15 cellular contexts compared by ENCODE assay signal in the genomic region with DNA sequence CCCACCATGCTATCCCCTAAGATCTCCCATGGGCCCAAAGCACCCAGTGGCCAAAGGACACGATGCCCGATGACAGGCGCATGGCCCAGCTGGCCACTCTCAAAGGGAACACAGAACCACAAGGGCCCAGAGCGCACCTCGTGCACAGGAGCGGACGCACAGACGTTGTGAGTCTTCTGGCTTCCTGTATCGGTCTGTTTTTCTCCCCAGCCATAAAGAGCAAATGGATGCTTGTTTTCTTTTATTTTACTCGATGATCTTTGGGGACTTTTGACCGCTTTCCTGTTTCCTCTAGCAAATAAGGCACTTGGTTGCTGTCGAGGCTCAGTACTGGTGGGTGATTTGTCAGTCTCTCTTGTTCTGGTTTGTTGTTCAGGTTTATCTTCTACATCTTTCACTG. TPM values are rescaled to one million over a fixed set of nuclear protein-coding genes. Genes with fewer than 3 reads are reported as not detected.
DNase-seq lines count a peak whose midpoint lies in the region; ATAC-seq and TF ChIP-seq lines count a peak whose summit lies in the region.
"Had no signal": no experiment of that assay in that cellular context is flagged by ENCODE, and none has a peak within 500 bp of the region (broad histone marks: within the 10 kb centered on the region; RNA-seq: fewer than 3 reads in every experiment).

No MANE protein-coding gene starts in this region.

- no peak overlapping the region for H4K91ac ChIP-seq in H9 (ENCODE audit: insufficient read length, low read depth, low read length)

- H3K27me3 ChIP-seq in H9 (ENCODE audit: insufficient read depth, low read length): no peaks in the 10 kb centered on the region
- H3K27me3 ChIP-seq in WERI-Rb-1 (ENCODE audit: insufficient read depth, low read depth, severe bottlenecking): no peaks in the 10 kb centered on the region

- H4K5ac ChIP-seq in H9 (ENCODE audit: insufficient read length, low read depth, low read length): no peak overlapping the region

- no peaks in the 10 kb centered on the region for H3K9me3 Mint-ChIP-seq in activated T-cell treated with anti-CD3 and anti-CD28 coated beads, Interleukin-2, amount 50 U/mL, for 24 hours
- no peaks in the 10 kb centered on the region for H3K9me3 Mint-ChIP-seq in activated T-cell treated with anti-CD3 and anti-CD28 coated beads, Interleukin-2, amount 50 U/mL, for 72 hours
- H3K9me3 Mint-ChIP-seq in H9: no peaks in the 10 kb centered on the region
- no peaks in the 10 kb centered on the region for H3K9me3 Mint-ChIP-seq in dendritic cell treated with granulocyte-macrophage colony-stimulating factor and Interleukin-4, amounts not matched to agents 40 ng/mL and 50 ng/mL, for 4 days
- no peaks in the 10 kb centered on the region for H3K9me3 Mint-ChIP-seq in stimulated activated effector memory CD8-positive, alpha-beta T cell treated with anti-CD3 and anti-CD28 coated beads, Interleukin-12 subunit alpha, Interleukin-12 subunit beta, amount 100 ng/mL, for 72 hours
- H3K9me3 Mint-ChIP-seq: WTC11 had no signal

- H3K4me1 Mint-ChIP-seq in activated T-cell treated with anti-CD3 and anti-CD28 coated beads, Interleukin-2, amount 50 U/mL, for 24 hours (ENCODE audit: low read depth): peaks cover 33% of the 10 kb centered on the region
- H3K4me1 Mint-ChIP-seq in activated T-cell treated with anti-CD3 and anti-CD28 coated beads, Interleukin-2, amount 50 U/mL, for 72 hours (ENCODE audit: low read depth): peaks cover 26% of the 10 kb centered on the region
- peaks cover 7 to 13% of the 10 kb centered on the region in 2 experiments for H3K4me1 Mint-ChIP-seq in H9
- peaks cover 19% of the 10 kb centered on the region for H3K4me1 Mint-ChIP-seq in dendritic cell treated with granulocyte-macrophage colony-stimulating factor and Interleukin-4, amounts not matched to agents 40 ng/mL and 50 ng/mL, for 4 days (ENCODE audit: low read depth)
- H3K4me1 Mint-ChIP-seq in stimulated activated effector memory CD8-positive, alpha-beta T cell treated with anti-CD3 and anti-CD28 coated beads, Interleukin-12 subunit alpha, Interleukin-12 subunit beta, amount 100 ng/mL, for 72 hours: peaks cover 39% of the 10 kb centered on the region

- H2BK12ac ChIP-seq in H9 (ENCODE audit: insufficient read length, low read depth, low read length): no peak overlapping the region

- no peak overlapping the region; the same call in 1 of the 2 replicates for H3K14ac ChIP-seq in H9 (ENCODE audit: insufficient read depth, low read length)

- H3K36me3 ChIP-seq in WERI-Rb-1: no peaks in the 10 kb centered on the region; the same call in none of the 2 replicates

- no peak for TF ChIP-seq CTCF in H9 (conservative IDR thresholded peaks at IDR 0.05)
- TF ChIP-seq CTCF in WERI-Rb-1 (IDR thresholded peaks at IDR 0.05; ENCODE audit: low read depth, low read length): no peak

- H3K4me3 Mint-ChIP-seq in activated T-cell treated with anti-CD3 and anti-CD28 coated beads, Interleukin-2, amount 50 U/mL, for 24 hours: peak overlapping the region; percentile 6
- peak overlapping the region in 1 of 2 donors; percentile 44 for H3K4me3 Mint-ChIP-seq in activated T-cell treated with anti-CD3 and anti-CD28 coated beads, Interleukin-2, amount 50 U/mL, for 72 hours
- no peak overlapping the region for H3K4me3 Mint-ChIP-seq in H9
- H3K4me3 Mint-ChIP-seq in dendritic cell treated with granulocyte-macrophage colony-stimulating factor and Interleukin-4, amounts not matched to agents 40 ng/mL and 50 ng/mL, for 4 days: no peak overlapping the region
- peak overlapping the region; percentile 72 for H3K4me3 Mint-ChIP-seq in stimulated activated effector memory CD8-positive, alpha-beta T cell treated with anti-CD3 and anti-CD28 coated beads, Interleukin-12 subunit alpha, Interleukin-12 subunit beta, amount 100 ng/mL, for 72 hours
- H3K4me3 Mint-ChIP-seq: WTC11 had no signal

- H2BK5ac ChIP-seq in H9 (ENCODE audit: insufficient read length, low read length): no peak overlapping the region

- H2BK15ac ChIP-seq in H9 (ENCODE audit: low read depth, low read length): no peak overlapping the region

- no peaks in the 10 kb centered on the region for H4K20me1 ChIP-seq in H9 (ENCODE audit: control insufficient read depth, insufficient read depth, insufficient read length)

- no peak overlapping the region for H2AK5ac ChIP-seq in H9 (ENCODE audit: insufficient read length, low read length)

- H3K27ac Mint-ChIP-seq in activated T-cell treated with anti-CD3 and anti-CD28 coated beads, Interleukin-2, amount 50 U/mL, for 24 hours: peak overlapping the region; percentile 70
- H3K27ac Mint-ChIP-seq in activated T-cell treated with anti-CD3 and anti-CD28 coated beads, Interleukin-2, amount 50 U/mL, for 72 hours: no peak overlapping the region
- peak overlapping the region; percentile 27 to 71 (median 45); a peak in 3 of 7 replicates for H3K27ac Mint-ChIP-seq in H9
- peak overlapping the region; percentile 59 for H3K27ac Mint-ChIP-seq in dendritic cell treated with granulocyte-macrophage colony-stimulating factor and Interleukin-4, amounts not matched to agents 40 ng/mL and 50 ng/mL, for 4 days
- peak overlapping the region; percentile 93 for H3K27ac Mint-ChIP-seq in stimulated activated effector memory CD8-positive, alpha-beta T cell treated with anti-CD3 and anti-CD28 coated beads, Interleukin-12 subunit alpha, Interleukin-12 subunit beta, amount 100 ng/mL, for 72 hours

- no peak overlapping the region for H3K4me2 ChIP-seq in H9 (ENCODE audit: insufficient read depth, insufficient read length, low read length)

- no peaks in the 10 kb centered on the region for H3K9me3 ChIP-seq in H9 (ENCODE audit: control insufficient read depth, low read depth, low read length)
- H3K9me3 ChIP-seq in WERI-Rb-1 (ENCODE audit: severe bottlenecking): no peaks in the 10 kb centered on the region
- H3K9me3 ChIP-seq: lower lobe of right lung had no signal

- no peak overlapping the region for H3K4me3 ChIP-seq in WERI-Rb-1 (ENCODE audit: low read depth, low read length)
- H3K4me3 ChIP-seq: lower lobe of right lung had no signal

- no peak overlapping the region for H3K23ac ChIP-seq in H9 (ENCODE audit: insufficient read length, low read depth, low read length)

- H3K27me3 Mint-ChIP-seq in activated T-cell treated with anti-CD3 and anti-CD28 coated beads, Interleukin-2, amount 50 U/mL, for 24 hours: no peaks in the 10 kb centered on the region
- H3K27me3 Mint-ChIP-seq in activated T-cell treated with anti-CD3 and anti-CD28 coated beads, Interleukin-2, amount 50 U/mL, for 72 hours (ENCODE audit: low read depth): no peaks in the 10 kb centered on the region
- no peaks in the 10 kb centered on the region for H3K27me3 Mint-ChIP-seq in H9 (ENCODE audit: low read depth)
- H3K27me3 Mint-ChIP-seq in dendritic cell treated with granulocyte-macrophage colony-stimulating factor and Interleukin-4, amounts not matched to agents 40 ng/mL and 50 ng/mL, for 4 days: no peaks in the 10 kb centered on the region

- H3K4me1 ChIP-seq in H9 (ENCODE audit: insufficient read depth, low read length): no peaks in the 10 kb centered on the region
- H3K4me1 ChIP-seq: lower lobe of right lung had no signal

- no peaks in the 10 kb centered on the region; the same call in 1 of the 2 replicates for H3K79me2 ChIP-seq in H9 (ENCODE audit: insufficient read depth, low read length)

- H4K8ac ChIP-seq in H9 (replicated peaks; ENCODE audit: insufficient read length, low read depth, low read length): no peak overlapping the region

- no peak overlapping the region for H3K9ac ChIP-seq in H9 (ENCODE audit: extremely low read depth, insufficient read length, low read length)

- no peak overlapping the region for H3K27ac ChIP-seq in H9 (ENCODE audit: insufficient read length, low read depth, low read length)
- no peak overlapping the region for H3K27ac ChIP-seq in WERI-Rb-1
- H3K27ac ChIP-seq: lower lobe of right lung had no signal

- H3K56ac ChIP-seq in H9 (ENCODE audit: insufficient read length, low read depth, low read length): no peak overlapping the region

- no peak overlapping the region for H3T11ph ChIP-seq in H9 (ENCODE audit: low read length)

- no peak overlapping the region for H2BK120ac ChIP-seq in H9 (ENCODE audit: low read depth, low read length, poor library complexity, severe bottlenecking)

- peaks cover 2% of the 10 kb centered on the region for H3K79me1 ChIP-seq in H9 (ENCODE audit: insufficient read depth, low read depth, low read length, poor library complexity, severe bottlenecking)

- H2BK20ac ChIP-seq in H9 (ENCODE audit: low read depth, low read length, poor library complexity, severe bottlenecking): no peak overlapping the region

- intact Hi-C loops in dendritic cell treated with granulocyte-macrophage colony-stimulating factor and Interleukin-4, amounts not matched to agents 40 ng/mL and 50 ng/mL, for 4 days (cut with micrococcal nuclease): no loop called here

- no peak overlapping the region for H3K4ac ChIP-seq in H9 (ENCODE audit: low read depth, low read length)

- no peak for DNase-seq in activated T-cell treated with anti-CD3 and anti-CD28 coated beads, Interleukin-2, amount 50 U/mL, for 24 hours
- DNase-seq in activated T-cell treated with anti-CD3 and anti-CD28 coated beads, Interleukin-2, amount 50 U/mL, for 72 hours: no peak
- DNase-seq in H9: no peak
- DNase-seq in stimulated activated effector memory CD8-positive, alpha-beta T cell treated with anti-CD3 and anti-CD28 coated beads, Interleukin-12 subunit alpha, Interleukin-12 subunit beta, amount 100 ng/mL, for 72 hours (ENCODE audit: low spot score in 2 of 2): no peak
- no peak for DNase-seq in WERI-Rb-1
- no peak for DNase-seq in ecto neural progenitor cell (ENCODE audit: low spot score)
- DNase-seq: islet precursor cell, lower lobe of right lung, NCI-H1417 treated with DMSO at 0.1 percent for 48 hours, NCI-H2171, SIG-M5 had no signal

- H3K18ac ChIP-seq in H9 (ENCODE audit: insufficient read length, low read depth, low read length): no peak overlapping the region

- no peaks in the 10 kb centered on the region for H3K23me2 ChIP-seq in H9 (ENCODE audit: insufficient read length, low read depth, low read length, poor library complexity, severe bottlenecking)

- peaks cover 55% of the 10 kb centered on the region for H3K36me3 Mint-ChIP-seq in activated T-cell treated with anti-CD3 and anti-CD28 coated beads, Interleukin-2, amount 50 U/mL, for 24 hours (ENCODE audit: low read depth)
- H3K36me3 Mint-ChIP-seq in activated T-cell treated with anti-CD3 and anti-CD28 coated beads, Interleukin-2, amount 50 U/mL, for 72 hours (ENCODE audit: insufficient read depth in 2 of 2): peaks cover 1% of the 10 kb centered on the region in 2 donors
- peaks cover 10 to 51% (median 36%) of the 10 kb centered on the region in 3 experiments; a peak in 6 of 7 replicates for H3K36me3 Mint-ChIP-seq in H9 (ENCODE audit: insufficient read depth in 1 of 3, low read depth in 3 of 3)
- peaks cover 79% of the 10 kb centered on the region for H3K36me3 Mint-ChIP-seq in dendritic cell treated with granulocyte-macrophage colony-stimulating factor and Interleukin-4, amounts not matched to agents 40 ng/mL and 50 ng/mL, for 4 days (ENCODE audit: low read depth)
- H3K36me3 Mint-ChIP-seq in stimulated activated effector memory CD8-positive, alpha-beta T cell treated with anti-CD3 and anti-CD28 coated beads, Interleukin-12 subunit alpha, Interleukin-12 subunit beta, amount 100 ng/mL, for 72 hours: peaks cover 61% of the 10 kb centered on the region

- no peak for ATAC-seq in activated T-cell treated with anti-CD3 and anti-CD28 coated beads, Interleukin-2, amount 50 U/mL, for 72 hours (replicated peaks in 1 of 2)
- peak; percentile 44 for ATAC-seq in stimulated activated effector memory CD8-positive, alpha-beta T cell treated with anti-CD3 and anti-CD28 coated beads, Interleukin-12 subunit alpha, Interleukin-12 subunit beta, amount 100 ng/mL, for 72 hours
- ATAC-seq in GM19351 (IDR thresholded peaks at IDR 0.05; ENCODE audit: unreplicated experiment): no peak
- ATAC-seq: HCT116, lower lobe of right lung, WTC11 had no signal

- WGBS in H9 (ENCODE audit: extremely low coverage, insufficient read length, low lambda C conversion rate): no CpG with 5 or more reads among the region's 12 CpGs

- no peak overlapping the region for H2AFZ ChIP-seq in H9 (ENCODE audit: low read length)

RNA-seq across cellular contexts. Expression of a gene that starts 16.2 kb away (rescaled TPM):
- total RNA-seq in activated T-cell treated with anti-CD3 and anti-CD28 coated beads, Interleukin-2, amount 50 U/mL, for 72 hours: 1 to 10 TPM; 7.9 to 8.2 TPM
- total RNA-seq in H9 (2021): 8.5 TPM in 2 replicates

RNA-seq across cellular contexts. Expression of a gene that starts 55.7 kb away (rescaled TPM):
- total RNA-seq in activated T-cell treated with anti-CD3 and anti-CD28 coated beads, Interleukin-2, amount 50 U/mL, for 72 hours: 10 to 100 TPM; 31.7 to 32.3 TPM
- total RNA-seq in H9 (2021): 64.2 and 66.7 TPM in 2 replicates

Comparison
In these comparisons a context has a peak if more than half of its experiments do, and no peak if none do; other contexts are left out.
1. H3K4me3 Mint-ChIP-seq: peak in activated T-cell treated with anti-CD3 and anti-CD28 coated beads, Interleukin-2, amount 50 U/mL, for 24 hours (single experiment) and stimulated activated effector memory CD8-positive, alpha-beta T cell treated with anti-CD3 and anti-CD28 coated beads, Interleukin-12 subunit alpha, Interleukin-12 subunit beta, amount 100 ng/mL, for 72 hours (single experiment); none in H9 (0 of 2) and dendritic cell treated with granulocyte-macrophage colony-stimulating factor and Interleukin-4, amounts not matched to agents 40 ng/mL and 50 ng/mL, for 4 days (single experiment).